In the genomic region with DNA sequence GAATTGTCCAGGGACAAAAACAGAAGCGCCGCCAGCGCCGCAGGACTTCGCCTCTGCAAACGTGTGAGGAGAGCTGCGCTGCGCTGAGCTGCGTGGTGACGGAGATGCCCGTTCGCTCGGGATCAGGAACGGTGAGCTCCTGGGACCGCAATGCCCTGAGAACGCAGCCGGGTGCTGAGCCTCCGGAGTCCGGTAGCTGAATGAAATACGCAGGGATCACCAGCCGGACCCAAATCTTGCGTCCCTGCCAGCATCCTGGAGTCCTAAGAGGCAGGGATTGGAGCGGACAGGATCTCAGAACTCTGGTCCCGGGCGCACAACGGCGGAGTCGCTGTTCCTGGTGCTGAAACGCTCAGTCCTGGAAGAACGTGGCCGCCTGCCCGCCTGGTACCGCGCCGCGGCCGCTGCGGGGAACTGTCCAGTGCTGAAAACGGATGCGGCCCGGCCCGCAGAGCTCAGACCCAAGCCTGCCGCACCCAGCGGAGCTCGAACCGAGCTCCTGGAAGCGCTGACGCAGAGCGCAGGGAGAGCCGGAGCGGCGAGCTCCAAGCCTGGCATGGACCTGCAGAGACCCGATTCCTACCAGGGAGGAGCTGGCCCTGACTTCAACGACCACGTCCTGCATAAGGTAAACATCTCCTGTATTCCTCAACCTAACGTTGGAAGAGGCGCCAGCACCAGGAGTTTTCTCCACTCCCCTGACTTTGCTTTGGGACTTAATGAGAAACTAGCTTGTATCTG, we compare ENCODE assay signal across 1 cellular context.
TF ChIP-seq lines count a peak whose summit lies in the region.

No MANE protein-coding gene starts in this region.

TF ChIP-seq in HepG2, 621 proteins besides CTCF, POLR2A, EP300 and RAD21 (continued from another document):
- TF ChIP-seq ZNF614 (CRISPR knock-in tag; IDR thresholded peaks at IDR 0.05; ENCODE audit: borderline replicate concordance) (peak; percentile 100), BCL6 (CRISPR knock-in tag; IDR thresholded peaks at IDR 0.05) (peak; percentile 94), IRF2 (CRISPR knock-in tag; IDR thresholded peaks at IDR 0.05) (peak; percentile 99), ZNF451 (CRISPR knock-in tag; IDR thresholded peaks at IDR 0.05) (peak; percentile 100), KDM2A (CRISPR knock-in tag; IDR thresholded peaks at IDR 0.05; ENCODE audit: borderline replicate concordance, low read depth) (peak; percentile 100), HOXA3 (CRISPR knock-in tag; IDR thresholded peaks at IDR 0.05) (peak; percentile 98), IKZF4 (CRISPR knock-in tag; IDR thresholded peaks at IDR 0.05; ENCODE audit: borderline replicate concordance, low read depth, not compliant biosample characterization) (peak; percentile 100), CCDC6 (CRISPR knock-in tag; IDR thresholded peaks at IDR 0.05) (peak; percentile 100), ZNF883 (CRISPR knock-in tag; IDR thresholded peaks at IDR 0.05; ENCODE audit: not compliant biosample characterization) (peak; percentile 100), ATRX (CRISPR knock-in tag; IDR thresholded peaks at IDR 0.05; ENCODE audit: borderline replicate concordance) (peak; percentile 97; the same call in 1 of the 2 replicates), GFI1 (CRISPR knock-in tag; IDR thresholded peaks at IDR 0.05; ENCODE audit: borderline replicate concordance) (peak; percentile 96), JDP2 (CRISPR knock-in tag; IDR thresholded peaks at IDR 0.05; ENCODE audit: borderline replicate concordance) (peak; percentile 99), HOXA9 (CRISPR knock-in tag; IDR thresholded peaks at IDR 0.05; ENCODE audit: borderline replicate concordance) (peak; percentile 100), HOXD1 (CRISPR knock-in tag; IDR thresholded peaks at IDR 0.05) (peak; percentile 100), SP140L (CRISPR knock-in tag; IDR thresholded peaks at IDR 0.05; ENCODE audit: borderline replicate concordance) (peak; percentile 100), NR2F1 (CRISPR knock-in tag; IDR thresholded peaks at IDR 0.05) (peak in 1 of 2 experiments; percentile 82; a peak in 1 of 4 replicates), MAF1 (CRISPR knock-in tag; IDR thresholded peaks at IDR 0.05; ENCODE audit: borderline replicate concordance) (peak; percentile 100), SNAPC2 (CRISPR knock-in tag; IDR thresholded peaks at IDR 0.05) (peak; percentile 99), NCOA1 (CRISPR knock-in tag; IDR thresholded peaks at IDR 0.05) (peak; percentile 99), SUZ12 (IDR thresholded peaks at IDR 0.05; ENCODE audit: low read depth, low read length) (no peak)
- TF ChIP-seq, protein P1, sequence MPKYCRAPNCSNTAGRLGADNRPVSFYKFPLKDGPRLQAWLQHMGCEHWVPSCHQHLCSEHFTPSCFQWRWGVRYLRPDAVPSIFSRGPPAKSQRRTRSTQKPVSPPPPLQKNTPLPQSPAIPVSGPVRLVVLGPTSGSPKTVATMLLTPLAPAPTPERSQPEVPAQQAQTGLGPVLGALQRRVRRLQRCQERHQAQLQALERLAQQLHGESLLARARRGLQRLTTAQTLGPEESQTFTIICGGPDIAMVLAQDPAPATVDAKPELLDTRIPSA (CRISPR knock-in tag; IDR thresholded peaks at IDR 0.05; ENCODE audit: borderline replicate concordance), result peak; percentile 100
- TF ChIP-seq, protein P2, sequence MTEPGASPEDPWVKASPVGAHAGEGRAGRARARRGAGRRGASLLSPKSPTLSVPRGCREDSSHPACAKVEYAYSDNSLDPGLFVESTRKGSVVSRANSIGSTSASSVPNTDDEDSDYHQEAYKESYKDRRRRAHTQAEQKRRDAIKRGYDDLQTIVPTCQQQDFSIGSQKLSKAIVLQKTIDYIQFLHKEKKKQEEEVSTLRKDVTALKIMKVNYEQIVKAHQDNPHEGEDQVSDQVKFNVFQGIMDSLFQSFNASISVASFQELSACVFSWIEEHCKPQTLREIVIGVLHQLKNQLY (CRISPR knock-in tag; IDR thresholded peaks at IDR 0.05), result peak; percentile 92
- TF ChIP-seq, protein P3, sequence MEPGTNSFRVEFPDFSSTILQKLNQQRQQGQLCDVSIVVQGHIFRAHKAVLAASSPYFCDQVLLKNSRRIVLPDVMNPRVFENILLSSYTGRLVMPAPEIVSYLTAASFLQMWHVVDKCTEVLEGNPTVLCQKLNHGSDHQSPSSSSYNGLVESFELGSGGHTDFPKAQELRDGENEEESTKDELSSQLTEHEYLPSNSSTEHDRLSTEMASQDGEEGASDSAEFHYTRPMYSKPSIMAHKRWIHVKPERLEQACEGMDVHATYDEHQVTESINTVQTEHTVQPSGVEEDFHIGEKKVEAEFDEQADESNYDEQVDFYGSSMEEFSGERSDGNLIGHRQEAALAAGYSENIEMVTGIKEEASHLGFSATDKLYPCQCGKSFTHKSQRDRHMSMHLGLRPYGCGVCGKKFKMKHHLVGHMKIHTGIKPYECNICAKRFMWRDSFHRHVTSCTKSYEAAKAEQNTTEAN (CRISPR knock-in tag; conservative IDR thresholded peaks at IDR 0.05), result peak; percentile 99
- TF ChIP-seq, protein P4, sequence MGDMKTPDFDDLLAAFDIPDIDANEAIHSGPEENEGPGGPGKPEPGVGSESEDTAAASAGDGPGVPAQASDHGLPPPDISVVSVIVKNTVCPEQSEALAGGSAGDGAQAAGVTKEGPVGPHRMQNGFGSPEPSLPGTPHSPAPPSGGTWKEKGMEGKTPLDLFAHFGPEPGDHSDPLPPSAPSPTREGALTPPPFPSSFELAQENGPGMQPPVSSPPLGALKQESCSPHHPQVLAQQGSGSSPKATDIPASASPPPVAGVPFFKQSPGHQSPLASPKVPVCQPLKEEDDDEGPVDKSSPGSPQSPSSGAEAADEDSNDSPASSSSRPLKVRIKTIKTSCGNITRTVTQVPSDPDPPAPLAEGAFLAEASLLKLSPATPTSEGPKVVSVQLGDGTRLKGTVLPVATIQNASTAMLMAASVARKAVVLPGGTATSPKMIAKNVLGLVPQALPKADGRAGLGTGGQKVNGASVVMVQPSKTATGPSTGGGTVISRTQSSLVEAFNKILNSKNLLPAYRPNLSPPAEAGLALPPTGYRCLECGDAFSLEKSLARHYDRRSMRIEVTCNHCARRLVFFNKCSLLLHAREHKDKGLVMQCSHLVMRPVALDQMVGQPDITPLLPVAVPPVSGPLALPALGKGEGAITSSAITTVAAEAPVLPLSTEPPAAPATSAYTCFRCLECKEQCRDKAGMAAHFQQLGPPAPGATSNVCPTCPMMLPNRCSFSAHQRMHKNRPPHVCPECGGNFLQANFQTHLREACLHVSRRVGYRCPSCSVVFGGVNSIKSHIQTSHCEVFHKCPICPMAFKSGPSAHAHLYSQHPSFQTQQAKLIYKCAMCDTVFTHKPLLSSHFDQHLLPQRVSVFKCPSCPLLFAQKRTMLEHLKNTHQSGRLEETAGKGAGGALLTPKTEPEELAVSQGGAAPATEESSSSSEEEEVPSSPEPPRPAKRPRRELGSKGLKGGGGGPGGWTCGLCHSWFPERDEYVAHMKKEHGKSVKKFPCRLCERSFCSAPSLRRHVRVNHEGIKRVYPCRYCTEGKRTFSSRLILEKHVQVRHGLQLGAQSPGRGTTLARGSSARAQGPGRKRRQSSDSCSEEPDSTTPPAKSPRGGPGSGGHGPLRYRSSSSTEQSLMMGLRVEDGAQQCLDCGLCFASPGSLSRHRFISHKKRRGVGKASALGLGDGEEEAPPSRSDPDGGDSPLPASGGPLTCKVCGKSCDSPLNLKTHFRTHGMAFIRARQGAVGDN (CRISPR knock-in tag; IDR thresholded peaks at IDR 0.05), result peak; percentile 93
- TF ChIP-seq, protein P5, sequence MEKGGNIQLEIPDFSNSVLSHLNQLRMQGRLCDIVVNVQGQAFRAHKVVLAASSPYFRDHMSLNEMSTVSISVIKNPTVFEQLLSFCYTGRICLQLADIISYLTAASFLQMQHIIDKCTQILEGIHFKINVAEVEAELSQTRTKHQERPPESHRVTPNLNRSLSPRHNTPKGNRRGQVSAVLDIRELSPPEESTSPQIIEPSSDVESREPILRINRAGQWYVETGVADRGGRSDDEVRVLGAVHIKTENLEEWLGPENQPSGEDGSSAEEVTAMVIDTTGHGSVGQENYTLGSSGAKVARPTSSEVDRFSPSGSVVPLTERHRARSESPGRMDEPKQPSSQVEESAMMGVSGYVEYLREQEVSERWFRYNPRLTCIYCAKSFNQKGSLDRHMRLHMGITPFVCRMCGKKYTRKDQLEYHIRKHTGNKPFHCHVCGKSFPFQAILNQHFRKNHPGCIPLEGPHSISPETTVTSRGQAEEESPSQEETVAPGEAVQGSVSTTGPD (CRISPR knock-in tag; IDR thresholded peaks at IDR 0.05), result peak; percentile 97
- TF ChIP-seq, protein P6, sequence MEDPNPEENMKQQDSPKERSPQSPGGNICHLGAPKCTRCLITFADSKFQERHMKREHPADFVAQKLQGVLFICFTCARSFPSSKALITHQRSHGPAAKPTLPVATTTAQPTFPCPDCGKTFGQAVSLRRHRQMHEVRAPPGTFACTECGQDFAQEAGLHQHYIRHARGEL (CRISPR knock-in tag; IDR thresholded peaks at IDR 0.05), result peak; percentile 94; the same call in 1 of the 2 replicates
- TF ChIP-seq, protein P7, sequence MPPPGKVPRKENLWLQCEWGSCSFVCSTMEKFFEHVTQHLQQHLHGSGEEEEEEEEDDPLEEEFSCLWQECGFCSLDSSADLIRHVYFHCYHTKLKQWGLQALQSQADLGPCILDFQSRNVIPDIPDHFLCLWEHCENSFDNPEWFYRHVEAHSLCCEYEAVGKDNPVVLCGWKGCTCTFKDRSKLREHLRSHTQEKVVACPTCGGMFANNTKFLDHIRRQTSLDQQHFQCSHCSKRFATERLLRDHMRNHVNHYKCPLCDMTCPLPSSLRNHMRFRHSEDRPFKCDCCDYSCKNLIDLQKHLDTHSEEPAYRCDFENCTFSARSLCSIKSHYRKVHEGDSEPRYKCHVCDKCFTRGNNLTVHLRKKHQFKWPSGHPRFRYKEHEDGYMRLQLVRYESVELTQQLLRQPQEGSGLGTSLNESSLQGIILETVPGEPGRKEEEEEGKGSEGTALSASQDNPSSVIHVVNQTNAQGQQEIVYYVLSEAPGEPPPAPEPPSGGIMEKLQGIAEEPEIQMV (CRISPR knock-in tag; IDR thresholded peaks at IDR 0.05; ENCODE audit: low read depth), result peak; percentile 98
- TF ChIP-seq, protein P8, sequence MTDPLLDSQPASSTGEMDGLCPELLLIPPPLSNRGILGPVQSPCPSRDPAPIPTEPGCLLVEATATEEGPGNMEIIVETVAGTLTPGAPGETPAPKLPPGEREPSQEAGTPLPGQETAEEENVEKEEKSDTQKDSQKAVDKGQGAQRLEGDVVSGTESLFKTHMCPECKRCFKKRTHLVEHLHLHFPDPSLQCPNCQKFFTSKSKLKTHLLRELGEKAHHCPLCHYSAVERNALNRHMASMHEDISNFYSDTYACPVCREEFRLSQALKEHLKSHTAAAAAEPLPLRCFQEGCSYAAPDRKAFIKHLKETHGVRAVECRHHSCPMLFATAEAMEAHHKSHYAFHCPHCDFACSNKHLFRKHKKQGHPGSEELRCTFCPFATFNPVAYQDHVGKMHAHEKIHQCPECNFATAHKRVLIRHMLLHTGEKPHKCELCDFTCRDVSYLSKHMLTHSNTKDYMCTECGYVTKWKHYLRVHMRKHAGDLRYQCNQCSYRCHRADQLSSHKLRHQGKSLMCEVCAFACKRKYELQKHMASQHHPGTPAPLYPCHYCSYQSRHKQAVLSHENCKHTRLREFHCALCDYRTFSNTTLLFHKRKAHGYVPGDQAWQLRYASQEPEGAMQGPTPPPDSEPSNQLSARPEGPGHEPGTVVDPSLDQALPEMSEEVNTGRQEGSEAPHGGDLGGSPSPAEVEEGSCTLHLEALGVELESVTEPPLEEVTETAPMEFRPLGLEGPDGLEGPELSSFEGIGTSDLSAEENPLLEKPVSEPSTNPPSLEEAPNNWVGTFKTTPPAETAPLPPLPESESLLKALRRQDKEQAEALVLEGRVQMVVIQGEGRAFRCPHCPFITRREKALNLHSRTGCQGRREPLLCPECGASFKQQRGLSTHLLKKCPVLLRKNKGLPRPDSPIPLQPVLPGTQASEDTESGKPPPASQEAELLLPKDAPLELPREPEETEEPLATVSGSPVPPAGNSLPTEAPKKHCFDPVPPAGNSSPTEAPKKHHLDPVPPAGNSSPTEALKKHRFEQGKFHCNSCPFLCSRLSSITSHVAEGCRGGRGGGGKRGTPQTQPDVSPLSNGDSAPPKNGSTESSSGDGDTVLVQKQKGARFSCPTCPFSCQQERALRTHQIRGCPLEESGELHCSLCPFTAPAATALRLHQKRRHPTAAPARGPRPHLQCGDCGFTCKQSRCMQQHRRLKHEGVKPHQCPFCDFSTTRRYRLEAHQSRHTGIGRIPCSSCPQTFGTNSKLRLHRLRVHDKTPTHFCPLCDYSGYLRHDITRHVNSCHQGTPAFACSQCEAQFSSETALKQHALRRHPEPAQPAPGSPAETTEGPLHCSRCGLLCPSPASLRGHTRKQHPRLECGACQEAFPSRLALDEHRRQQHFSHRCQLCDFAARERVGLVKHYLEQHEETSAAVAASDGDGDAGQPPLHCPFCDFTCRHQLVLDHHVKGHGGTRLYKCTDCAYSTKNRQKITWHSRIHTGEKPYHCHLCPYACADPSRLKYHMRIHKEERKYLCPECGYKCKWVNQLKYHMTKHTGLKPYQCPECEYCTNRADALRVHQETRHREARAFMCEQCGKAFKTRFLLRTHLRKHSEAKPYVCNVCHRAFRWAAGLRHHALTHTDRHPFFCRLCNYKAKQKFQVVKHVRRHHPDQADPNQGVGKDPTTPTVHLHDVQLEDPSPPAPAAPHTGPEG (CRISPR knock-in tag; IDR thresholded peaks at IDR 0.05), result peak; percentile 99
